In the genomic region with DNA sequence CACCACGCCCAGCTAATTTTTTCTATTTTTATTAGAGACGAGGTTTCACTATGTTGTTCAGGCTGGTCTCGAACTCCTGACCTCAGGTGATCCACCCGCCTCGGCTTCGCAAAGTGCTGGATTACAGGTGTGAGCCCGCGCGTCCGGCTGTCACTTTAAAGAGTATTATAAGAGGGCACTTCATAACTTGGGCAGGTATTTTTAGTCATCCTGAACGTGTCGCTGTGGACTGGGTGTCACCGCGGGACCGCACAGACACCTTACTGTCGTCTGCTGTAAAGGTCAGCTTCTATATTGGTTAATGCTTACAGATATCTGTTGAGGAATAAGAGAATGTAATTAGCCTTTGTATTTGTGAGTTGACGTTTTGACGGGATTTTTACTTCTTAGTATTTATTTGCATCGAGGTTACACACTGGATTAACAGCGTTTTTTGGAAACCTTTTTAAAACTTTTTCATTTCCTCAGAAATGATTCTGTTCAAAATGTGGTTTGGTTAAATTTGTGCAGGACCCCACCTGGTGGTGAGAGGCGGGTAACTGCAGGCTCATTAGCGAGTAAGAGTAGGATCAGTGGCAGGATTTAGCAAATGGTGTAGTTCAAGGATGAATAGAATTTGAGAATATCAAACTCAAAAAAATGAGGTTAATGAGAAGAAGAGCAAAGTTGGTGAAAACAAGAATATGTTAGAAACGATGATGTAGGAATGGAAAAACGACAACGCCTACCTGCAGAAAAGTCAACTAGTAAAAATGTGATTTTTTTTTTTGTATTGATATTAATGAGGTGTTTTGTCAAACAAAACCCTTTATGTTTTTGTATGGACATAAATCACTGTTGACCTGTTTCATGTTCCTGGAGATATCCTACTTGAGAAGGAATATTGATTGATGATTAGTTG, we compare ENCODE assay signal across 8 cellular contexts. TPM values are rescaled to one million over a fixed set of nuclear protein-coding genes. Genes with fewer than 3 reads are reported as not detected.
DNase-seq lines count a peak whose midpoint lies in the region; ATAC-seq, FAIRE-seq and TF ChIP-seq lines count a peak whose summit lies in the region.

No MANE protein-coding gene starts in this region.

- no peaks in the 10 kb centered on the region for H3K9me3 ChIP-seq in CD4-positive, alpha-beta T cell (ENCODE audit: control insufficient read depth, low read length)

- peak; percentile 36 for ATAC-seq in CD4-positive, alpha-beta T cell (ENCODE audit: poor library complexity)
- ATAC-seq in GM21526 (IDR thresholded peaks at IDR 0.05; ENCODE audit: low FRiP score, unreplicated experiment), result peak; percentile 28
- peak; percentile 22 for ATAC-seq in activated CD4-positive, alpha-beta T cell treated with anti-CD3 and anti-CD28 coated beads for 36 hours
- ATAC-seq in HG03039 (IDR thresholded peaks at IDR 0.05; ENCODE audit: unreplicated experiment), result no peak

- H3K9me3 Mint-ChIP-seq in CD4-positive, alpha-beta T cell, result no peaks in the 10 kb centered on the region
- H3K9me3 Mint-ChIP-seq in activated CD4-positive, alpha-beta T cell treated with anti-CD3 and anti-CD28 coated beads for 36 hours (ENCODE audit: low read depth), result no peaks in the 10 kb centered on the region

- POLR2A ChIA-PET in CD4-positive, alpha-beta T cell (lab: Charles Lee), result interaction anchor here (4.4 kb wide), 1 partner anchor 38 kb away, joined by 38 read pairs; no protein-coding TSS in a partner anchor
- POLR2A ChIA-PET in activated CD4-positive, alpha-beta T cell treated with anti-CD3 and anti-CD28 coated beads for 36 hours (lab: Charles Lee), result no interaction called here

- peaks cover 59% of the 10 kb centered on the region for H3K4me1 Mint-ChIP-seq in CD4-positive, alpha-beta T cell (ENCODE audit: low read depth)
- H3K4me1 Mint-ChIP-seq in activated CD4-positive, alpha-beta T cell treated with anti-CD3 and anti-CD28 coated beads for 36 hours, result peaks cover 61% of the 10 kb centered on the region

- CTCF ChIA-PET in CD4-positive, alpha-beta T cell (lab: Charles Lee), result interaction anchor here (0.6 to 1.2 kb wide), 3 partner anchors 7 to 32 kb away, joined by 3 to 4 read pairs (median 3); no protein-coding TSS in a partner anchor
- CTCF ChIA-PET in activated CD4-positive, alpha-beta T cell treated with anti-CD3 and anti-CD28 coated beads for 36 hours (lab: Charles Lee), result interaction anchor here (0.6 to 2.6 kb wide), 9 partner anchors 8 to 133 kb away, joined by 3 to 13 read pairs (median 4); no protein-coding TSS in a partner anchor

- intact Hi-C loops in CD4-positive, alpha-beta T cell (cut with DNase I, micrococcal nuclease), result loop anchor here (1.0 to 5.0 kb wide), 7 partner anchors 38 to 368 kb away; no protein-coding TSS in a partner anchor
- intact Hi-C loops in activated CD4-positive, alpha-beta T cell treated with anti-CD3 and anti-CD28 coated beads for 36 hours (cut with DNase I, micrococcal nuclease), result loop anchor here (1.0 to 5.0 kb wide), 3 partner anchors 38 to 67 kb away; no protein-coding TSS in a partner anchor

- no peaks in the 10 kb centered on the region for H3K27me3 ChIP-seq in CD4-positive, alpha-beta T cell (ENCODE audit: control insufficient read depth, insufficient read depth, low read length)

- H3K27ac ChIP-seq in CD4-positive, alpha-beta T cell (ENCODE audit: low read depth, low read length), result no peak overlapping the region

- peaks cover 4% of the 10 kb centered on the region for H3K27me3 Mint-ChIP-seq in CD4-positive, alpha-beta T cell
- no peaks in the 10 kb centered on the region for H3K27me3 Mint-ChIP-seq in activated CD4-positive, alpha-beta T cell treated with anti-CD3 and anti-CD28 coated beads for 36 hours

- peaks cover 45% of the 10 kb centered on the region for H3K36me3 Mint-ChIP-seq in CD4-positive, alpha-beta T cell (ENCODE audit: low read depth)
- H3K36me3 Mint-ChIP-seq in activated CD4-positive, alpha-beta T cell treated with anti-CD3 and anti-CD28 coated beads for 36 hours (ENCODE audit: low read depth), result peaks cover 39% of the 10 kb centered on the region

- H3K4me3 Mint-ChIP-seq in CD4-positive, alpha-beta T cell, result peak overlapping the region; percentile 72
- H3K4me3 Mint-ChIP-seq in activated CD4-positive, alpha-beta T cell treated with anti-CD3 and anti-CD28 coated beads for 36 hours, result peak overlapping the region; percentile 90

- peak; percentile 88 for TF ChIP-seq CTCF in CD4-positive, alpha-beta T cell (IDR thresholded peaks at IDR 0.05)

- peak overlapping the region; percentile 57 for H3K27ac Mint-ChIP-seq in CD4-positive, alpha-beta T cell
- H3K27ac Mint-ChIP-seq in activated CD4-positive, alpha-beta T cell treated with anti-CD3 and anti-CD28 coated beads for 36 hours, result peak overlapping the region; percentile 63

- peak; percentile 44 to 68 (median 56) for DNase-seq in CD4-positive, alpha-beta T cell
- DNase-seq in NCI-H1694 treated with DMSO at 0.1 percent for 48 hours (lab: John Stamatoyannopoulos, UW) (peak; percentile 40), left kidney (ENCODE audit: low read depth, low spot score) (peak; percentile 87)
- peak; percentile 82 for DNase-seq in activated CD4-positive, alpha-beta T cell treated with anti-CD3 and anti-CD28 coated beads for 36 hours
- peak in 2 of 3 donors; percentile 35 to 46 for DNase-seq in stimulated activated CD4-positive, alpha-beta T cell treated with anti-CD3 and anti-CD28 coated beads, TNF-alpha, amount 100 ng/mL, for 1 hour (ENCODE audit: low read depth in 3 of 3, low spot score in 1 of 3)

- FAIRE-seq in colon (lab: Jason Lieb, UNC), result peak; percentile 41

RNA-seq across cellular contexts. Expression of a gene that starts 3.2 kb away (rescaled TPM):
- total RNA-seq in CD4-positive, alpha-beta T cell, result 100 to 1,000 TPM; 232 to 242 TPM
- 10 to 100 TPM; 89.9 to 92.9 TPM for total RNA-seq in activated CD4-positive, alpha-beta T cell treated with anti-CD3 and anti-CD28 coated beads for 36 hours
